Comparison of ENCODE assay signal across 19 cellular contexts in the genomic region with DNA sequence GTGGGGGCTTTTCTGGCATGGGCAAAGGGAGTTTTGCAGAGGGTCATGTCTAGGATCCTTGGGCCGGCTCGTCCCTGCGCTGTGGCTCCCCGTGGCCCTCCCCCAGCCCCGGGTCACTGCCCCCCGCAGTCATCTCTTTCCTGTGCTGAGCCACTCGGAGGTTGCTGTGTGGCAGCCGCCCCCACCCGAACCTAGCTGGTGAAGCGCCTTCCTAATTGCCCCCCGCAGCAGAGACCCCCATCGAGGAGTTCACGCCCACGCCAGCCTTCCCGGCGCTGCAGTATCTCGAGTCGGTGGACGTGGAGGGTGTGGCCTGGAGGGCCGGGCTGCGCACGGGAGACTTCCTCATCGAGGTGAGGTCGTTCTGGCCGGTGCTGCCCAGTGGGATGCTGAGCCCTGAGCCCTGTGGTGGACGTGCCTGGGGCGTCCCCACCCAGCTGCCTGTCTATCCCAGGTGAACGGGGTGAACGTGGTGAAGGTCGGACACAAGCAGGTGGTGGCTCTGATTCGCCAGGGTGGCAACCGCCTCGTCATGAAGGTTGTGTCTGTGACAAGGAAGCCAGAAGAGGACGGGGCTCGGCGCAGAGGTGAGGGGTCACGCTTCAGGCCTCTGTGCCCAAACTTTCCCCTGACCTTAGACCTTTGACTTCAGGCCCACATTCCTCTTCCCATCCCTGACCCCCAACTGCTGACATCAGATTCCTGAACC. TPM values are rescaled to one million over a fixed set of nuclear protein-coding genes. Genes with fewer than 3 reads are reported as not detected.
A peak's percentile ranks its signal among the peaks of the same experiment; 100 is the strongest.
DNase-seq lines count a peak whose midpoint lies in the region; ATAC-seq and TF ChIP-seq lines count a peak whose summit lies in the region.
"Had no signal": no experiment of that assay in that cellular context is flagged by ENCODE, and none has a peak within 500 bp of the region (broad histone marks: within the 10 kb centered on the region; RNA-seq: fewer than 3 reads in every experiment).

No MANE protein-coding gene starts in this region.

- 88 to 91% methylated on average over 37 of the region's 37 CpGs for WGBS in aorta, 2 donors

- intact Hi-C loops in natural killer cell (cut with micrococcal nuclease), result no loop called here
- intact Hi-C loops in head of caudate nucleus (cut with DNase I), result no loop called here
- intact Hi-C loops in aorta (cut with DNase I), result no loop called here

- H3K4me3 Mint-ChIP-seq in natural killer cell treated with Interleukin-12 subunit alpha and Interleukin-12 subunit beta and Interleukin-15 and Interleukin-18, amount 100 ng/mL, for 72 hours, result no peak overlapping the region
- no peak overlapping the region for H3K4me3 Mint-ChIP-seq in natural killer cell
- H3K4me3 Mint-ChIP-seq in neural crest cell, result no peak overlapping the region
- H3K4me3 Mint-ChIP-seq: naive B cell had no signal

- H3K36me3 Mint-ChIP-seq in natural killer cell treated with Interleukin-12 subunit alpha and Interleukin-12 subunit beta and Interleukin-15 and Interleukin-18, amount 100 ng/mL, for 72 hours, result no peaks in the 10 kb centered on the region
- no peaks in the 10 kb centered on the region for H3K36me3 Mint-ChIP-seq in natural killer cell
- peaks cover 2% of the 10 kb centered on the region for H3K36me3 Mint-ChIP-seq in neural crest cell (ENCODE audit: low read depth)
- H3K36me3 Mint-ChIP-seq: naive B cell had no signal

- no peak overlapping the region for H3K27ac Mint-ChIP-seq in natural killer cell treated with Interleukin-12 subunit alpha and Interleukin-12 subunit beta and Interleukin-15 and Interleukin-18, amount 100 ng/mL, for 72 hours
- no peak overlapping the region for H3K27ac Mint-ChIP-seq in natural killer cell
- H3K27ac Mint-ChIP-seq in neural crest cell (ENCODE audit: unreplicated experiment), result peak overlapping the region; percentile 19
- H3K27ac Mint-ChIP-seq: naive B cell had no signal

- H3K4me1 Mint-ChIP-seq in natural killer cell treated with Interleukin-12 subunit alpha and Interleukin-12 subunit beta and Interleukin-15 and Interleukin-18, amount 100 ng/mL, for 72 hours (ENCODE audit: low read depth in 2 of 2), result peaks cover 2 to 7% of the 10 kb centered on the region in 2 donors
- H3K4me1 Mint-ChIP-seq in natural killer cell (peaks cover 0 to 12% of the 10 kb centered on the region in 2 donors), neural crest cell (peaks cover 30% of the 10 kb centered on the region)
- H3K4me1 Mint-ChIP-seq: naive B cell had no signal

- DNase-seq in natural killer cell treated with Interleukin-12 subunit alpha and Interleukin-12 subunit beta and Interleukin-15 and Interleukin-18, amount 100 ng/mL, for 72 hours (ENCODE audit: low spot score), result peak; percentile 57
- DNase-seq in natural killer cell (no peak), head of caudate nucleus (peak in 27 of 42 donors; percentile 2 to 41 (median 14)), neural crest cell (ENCODE audit: low read depth, low spot score) (no peak), aorta (peak; percentile 43 to 68), DMS153 (lab: John Stamatoyannopoulos, UW) (no peak)
- DNase-seq: activated CD4-positive, alpha-beta T cell treated with anti-CD3 and anti-CD28 coated beads for 48 hours; activated CD8-positive, alpha-beta memory T cell treated with anti-CD3 and anti-CD28 coated beads, Interleukin-2, amount 50 U/mL, for 48 hours; activated naive CD4-positive, alpha-beta T cell; colonic mucosa; gastrocnemius medialis; naive B cell; stimulated activated naive CD8-positive, alpha-beta T cell treated with anti-CD3 and anti-CD28 coated beads, Interleukin-15, Interleukin-2, amounts not matched to agents 100 U/mL and 50 U/mL, for 24 hours; SW 1271 had no signal

- no peak for ATAC-seq in natural killer cell treated with Interleukin-12 subunit alpha and Interleukin-12 subunit beta and Interleukin-15 and Interleukin-18, amount 100 ng/mL, for 72 hours
- no peak for ATAC-seq in natural killer cell
- no peak for ATAC-seq in aorta (ENCODE audit: low FRiP score)
- no peak for ATAC-seq in HG03520 (IDR thresholded peaks at IDR 0.05; ENCODE audit: unreplicated experiment)
- no peak for ATAC-seq in GM19455 (IDR thresholded peaks at IDR 0.05; ENCODE audit: unreplicated experiment)
- ATAC-seq: gastrocnemius medialis; stimulated activated naive CD8-positive, alpha-beta T cell treated with anti-CD3 and anti-CD28 coated beads, Interleukin-15, Interleukin-2, amounts not matched to agents 100 U/mL and 50 U/mL, for 24 hours had no signal

- no peak for TF ChIP-seq CTCF in natural killer cell (IDR thresholded peaks at IDR 0.05)
- no peak for TF ChIP-seq CTCF in neural crest cell (conservative IDR thresholded peaks at IDR 0.05)

- H3K27me3 Mint-ChIP-seq in natural killer cell treated with Interleukin-12 subunit alpha and Interleukin-12 subunit beta and Interleukin-15 and Interleukin-18, amount 100 ng/mL, for 72 hours, result peaks cover 0 to 3% of the 10 kb centered on the region in 2 donors
- H3K27me3 Mint-ChIP-seq in natural killer cell (ENCODE audit: low read depth in 2 of 2), result no peaks in the 10 kb centered on the region
- H3K27me3 Mint-ChIP-seq in neural crest cell (ENCODE audit: low read depth), result no peaks in the 10 kb centered on the region

- no peak overlapping the region for H3K27ac ChIP-seq in aorta (ENCODE audit: low read depth in 1 of 2, low read length in 2 of 2)
- H3K27ac ChIP-seq: colonic mucosa, epithelial cell of prostate, gastrocnemius medialis had no signal

- no peak overlapping the region for H3K4me3 ChIP-seq in aorta (ENCODE audit: low read length in 2 of 2)
- H3K4me3 ChIP-seq: colonic mucosa, gastrocnemius medialis had no signal

- no peaks in the 10 kb centered on the region for H3K36me3 ChIP-seq in aorta (ENCODE audit: control insufficient read depth in 1 of 2, insufficient read depth in 2 of 2, low read length in 1 of 2)
- H3K36me3 ChIP-seq: colonic mucosa, gastrocnemius medialis had no signal

- no peaks in the 10 kb centered on the region for H3K4me1 ChIP-seq in aorta (ENCODE audit: control insufficient read depth in 1 of 2, insufficient read depth in 2 of 2, low read length in 2 of 2)
- H3K4me1 ChIP-seq: colonic mucosa, gastrocnemius medialis had no signal

- no peaks in the 10 kb centered on the region for H3K27me3 ChIP-seq in aorta (ENCODE audit: control insufficient read depth in 1 of 2, insufficient read depth in 2 of 2, low read length in 1 of 2)
- H3K27me3 ChIP-seq: colonic mucosa, gastrocnemius medialis had no signal

- H3K9me3 Mint-ChIP-seq in natural killer cell treated with Interleukin-12 subunit alpha and Interleukin-12 subunit beta and Interleukin-15 and Interleukin-18, amount 100 ng/mL, for 72 hours, result no peaks in the 10 kb centered on the region
- H3K9me3 Mint-ChIP-seq in natural killer cell (no peaks in the 10 kb centered on the region), neural crest cell (no peaks in the 10 kb centered on the region)
- H3K9me3 Mint-ChIP-seq: naive B cell had no signal

- no peaks in the 10 kb centered on the region for H3K9me3 ChIP-seq in aorta (ENCODE audit: control insufficient read depth, low read length)
- H3K9me3 ChIP-seq: colonic mucosa, gastrocnemius medialis had no signal

RNA-seq across cellular contexts. Expression of gene SHANK3, which starts 32.0 kb away (rescaled TPM):
- not detected for total RNA-seq in natural killer cell treated with Interleukin-12 subunit alpha and Interleukin-12 subunit beta and Interleukin-15 and Interleukin-18, amount 100 ng/mL, for 72 hours
- total RNA-seq in natural killer cell (under 1 TPM in 1 of 3 donors, not detected in 2; 0.07 TPM), neural crest cell (15.2 and 15.4 TPM in 2 replicates), aorta (10 to 100 TPM; 48.6 to 62.9 TPM)
- polyA plus RNA-seq in aorta, result 1 to 10 TPM in 1 of 2 donors, under 1 TPM in 1; 0.63 to 3.2 TPM

RNA-seq across cellular contexts. Expression of gene ACR, which starts 33.3 kb away (rescaled TPM):
- total RNA-seq in natural killer cell treated with Interleukin-12 subunit alpha and Interleukin-12 subunit beta and Interleukin-15 and Interleukin-18, amount 100 ng/mL, for 72 hours, result not detected
- total RNA-seq in natural killer cell (not detected), neural crest cell (0.34 TPM in 1 of 2 replicates, not detected in the other), aorta (1 to 10 TPM; 1.6 to 1.8 TPM)
- polyA plus RNA-seq in aorta, result not detected
- total RNA-seq: gastrocnemius medialis, renal cortical epithelial cell, RPMI7951 had no signal

Comparison
In these comparisons a context has a peak if more than half of its experiments do, and no peak if none do; other contexts are left out.
1. DNase-seq: peak in natural killer cell treated with Interleukin-12 subunit alpha and Interleukin-12 subunit beta and Interleukin-15 and Interleukin-18, amount 100 ng/mL, for 72 hours (single experiment), head of caudate nucleus (27 of 42) and aorta (2 of 2); none in natural killer cell (single experiment), neural crest cell (single experiment) and DMS153 (single experiment).
2. RNA of gene SHANK3, which starts 32.0 kb away (total RNA-seq): 48.6 to 62.9 TPM in aorta and 15.2 to 15.4 TPM in neural crest cell; not detected in natural killer cell treated with Interleukin-12 subunit alpha and Interleukin-12 subunit beta and Interleukin-15 and Interleukin-18, amount 100 ng/mL, for 72 hours and 0.07 TPM in natural killer cell; every median in the first group is over 10 times any median in the second.